8 cellular contexts compared by ENCODE assay signal in genomic region chr12:132523576-132524331, GRCh38. TPM values are rescaled to one million over a fixed set of nuclear protein-coding genes. Genes with fewer than 3 reads are reported as not detected.
DNase-seq lines count a peak whose midpoint lies in the region; ATAC-seq and TF ChIP-seq lines count a peak whose summit lies in the region.

No MANE protein-coding gene starts in this region.

- H3K27ac Mint-ChIP-seq in T-helper 17 cell, result peak overlapping the region; percentile 37

- H3K27me3 ChIP-seq in adrenal gland (no peaks in the 10 kb centered on the region), left ventricle myocardium inferior (ENCODE audit: low read depth) (no peaks in the 10 kb centered on the region), gastrocnemius medialis (no peaks in the 10 kb centered on the region)

- H3K27ac ChIP-seq in adrenal gland, result peak overlapping the region in 1 of 5 donors; percentile 66
- H3K27ac ChIP-seq in left ventricle myocardium inferior (replicated peaks), result no peak overlapping the region
- no peak overlapping the region for H3K27ac ChIP-seq in gastrocnemius medialis

- H3K36me3 Mint-ChIP-seq in T-helper 17 cell (ENCODE audit: low read depth), result peaks cover 2% of the 10 kb centered on the region

- H3K4me1 ChIP-seq in adrenal gland (replicated peaks in 1 of 2), result peaks cover 13 to 18% of the 10 kb centered on the region in 2 donors
- peaks cover 46% of the 10 kb centered on the region for H3K4me1 ChIP-seq in left ventricle myocardium inferior
- H3K4me1 ChIP-seq in gastrocnemius medialis, result peaks cover 6% of the 10 kb centered on the region in 2 donors

- H3K4me3 ChIP-seq in adrenal gland (no peak overlapping the region), left ventricle myocardium inferior (no peak overlapping the region), gastrocnemius medialis (no peak overlapping the region)

- H3K4me1 Mint-ChIP-seq in T-helper 17 cell, result peaks cover 15% of the 10 kb centered on the region

- in situ Hi-C loops in KBM-7 (cut with MboI; ENCODE audit: low pct_unique_long_range_greater_than_20kb, low sequenced_read_pairs), result no loop called here
- in situ Hi-C loops in gastrocnemius medialis (cut with MboI; ENCODE audit: low sequenced_read_pairs in 4 of 4), result no loop called here

- TF ChIP-seq POLR2A in adrenal gland (IDR thresholded peaks at IDR 0.05) (no peak), gastrocnemius medialis (IDR thresholded peaks at IDR 0.05) (no peak)

- H3K9me3 ChIP-seq in T-helper 17 cell (ENCODE audit: control insufficient read depth, low read length, poor library complexity, severe bottlenecking), result no peaks in the 10 kb centered on the region
- H3K9me3 ChIP-seq in adrenal gland (replicated peaks in 1 of 3), result no peaks in the 10 kb centered on the region
- H3K9me3 ChIP-seq in left ventricle myocardium inferior (replicated peaks), result no peaks in the 10 kb centered on the region
- H3K9me3 ChIP-seq in gastrocnemius medialis, result no peaks in the 10 kb centered on the region

- peak overlapping the region; percentile 39 for H3K4me3 Mint-ChIP-seq in T-helper 17 cell

- peak; percentile 69 for ATAC-seq in T-helper 17 cell
- ATAC-seq in gastrocnemius medialis, result peak; percentile 72 to 76
- no peak for ATAC-seq in HG02970 (IDR thresholded peaks at IDR 0.05; ENCODE audit: low FRiP score, unreplicated experiment)

- H3K36me3 ChIP-seq in adrenal gland (replicated peaks in 1 of 2), result no peaks in the 10 kb centered on the region
- peaks cover 12% of the 10 kb centered on the region for H3K36me3 ChIP-seq in left ventricle myocardium inferior
- no peaks in the 10 kb centered on the region for H3K36me3 ChIP-seq in gastrocnemius medialis

- H3K27me3 Mint-ChIP-seq in T-helper 17 cell, result no peaks in the 10 kb centered on the region

- WGBS in adrenal gland, 4 donors, result 51 to 64% (median 60%) methylated on average over 4 to 28 of the region's 28 CpGs

- TF ChIP-seq CTCF in adrenal gland (IDR thresholded peaks at IDR 0.05) (peak; percentile 53 to 79 (median 66)), left ventricle myocardium inferior (IDR thresholded peaks at IDR 0.05; ENCODE audit: borderline replicate concordance) (peak; percentile 86), gastrocnemius medialis (IDR thresholded peaks at IDR 0.05 in 4 of 5, conservative IDR thresholded peaks at IDR 0.05 in 1 of 5) (peak; percentile 62 to 84 (median 80))

- peak; percentile 4 for DNase-seq in SKM-1 treated with dmso at 0.1 percent for 144 hours (lab: John Stamatoyannopoulos, UW; ENCODE audit: unreplicated experiment)
- DNase-seq in SKM-1 (lab: John Stamatoyannopoulos, UW; ENCODE audit: unreplicated experiment), result no peak
- peak; percentile 85 for DNase-seq in KBM-7
- DNase-seq in T-helper 17 cell, result peak; percentile 44 to 71 (median 57)
- DNase-seq in adrenal gland, result peak; percentile 59 to 87 (median 73)
- peak; percentile 68 for DNase-seq in left ventricle myocardium inferior
- DNase-seq in gastrocnemius medialis, result peak; percentile 16 to 55

- intact Hi-C loops in adrenal gland (cut with DNase I) (loop anchor here (5.0 kb wide), 1 partner anchor 106 kb away; no protein-coding TSS in a partner anchor), left ventricle myocardium inferior (cut with micrococcal nuclease) (loop anchor here (10.0 kb wide), 1 partner anchor 109 kb away; no protein-coding TSS in a partner anchor), gastrocnemius medialis (cut with DNase I; ENCODE audit: low total_unique reads) (loop anchor here (1.0 kb wide), 1 partner anchor 108 kb away; no protein-coding TSS in a partner anchor)

RNA-seq across cellular contexts. Expression of gene FBRSL1, which starts 33.8 kb away (rescaled TPM):
- total RNA-seq in T-helper 17 cell (10 to 100 TPM; 79.3 to 86.3 TPM), adrenal gland (10 to 100 TPM; 12.5 to 63.8 (median 26.9) TPM), left ventricle myocardium inferior (66.0 TPM), gastrocnemius medialis (10 to 100 TPM in 3 of 4 donors, 1 to 10 TPM in 1; 8.4 to 29.4 (median 22.8) TPM)
- polyA plus RNA-seq in adrenal gland, result 10 to 100 TPM; 10.9 to 62.3 (median 41.9) TPM
